10 cellular contexts compared by ENCODE assay signal in genomic region chr22:23263651-23264555, GRCh38.
DNase-seq lines count a peak whose midpoint lies in the region; TF ChIP-seq lines count a peak whose summit lies in the region.
"Had no signal": no experiment of that assay in that cellular context is flagged by ENCODE, and none has a peak within 500 bp of the region (broad histone marks: within the 10 kb centered on the region; RNA-seq: fewer than 3 reads in every experiment).

No MANE protein-coding gene starts in this region.

- no peaks in the 10 kb centered on the region for H3K27me3 Mint-ChIP-seq in activated naive CD8-positive, alpha-beta T cell
- H3K27me3 Mint-ChIP-seq in nephron (ENCODE audit: low read depth): peaks cover 4% of the 10 kb centered on the region

- no peaks in the 10 kb centered on the region for H3K4me1 Mint-ChIP-seq in activated naive CD8-positive, alpha-beta T cell (ENCODE audit: low read depth)
- H3K4me1 Mint-ChIP-seq in nephron: no peaks in the 10 kb centered on the region

- H3K9ac ChIP-seq in BLaER1 treated with 17β-estradiol and CSF1 and Interleukin-3, amounts not matched to agents 10 nM and 100 nM: peak overlapping the region in 1 of 11 experiments; percentile 12; a peak in 1 of 22 replicates
- H3K9ac ChIP-seq: KMS-11 had no signal

- H3K4me3 ChIP-seq in BLaER1 treated with 17β-estradiol and CSF1 and Interleukin-3, amounts not matched to agents 10 nM and 100 nM: no peak overlapping the region

- peaks cover 0 to 10% (median 0%) of the 10 kb centered on the region in 11 experiments; a peak in 3 of 22 replicates for H3K27me3 ChIP-seq in BLaER1 treated with 17β-estradiol and CSF1 and Interleukin-3, amounts not matched to agents 10 nM and 100 nM

- H4K20me1 ChIP-seq in BLaER1 treated with 17β-estradiol and CSF1 and Interleukin-3, amounts not matched to agents 10 nM and 100 nM: peaks cover 5 to 100% (median 51%) of the 10 kb centered on the region in 11 experiments; a peak in 20 of 22 replicates

- peak overlapping the region; percentile 64 for H3K27ac Mint-ChIP-seq in activated naive CD8-positive, alpha-beta T cell
- H3K27ac Mint-ChIP-seq in nephron: peak overlapping the region in 2 of 3 experiments; percentile 24 to 45

- DNase-seq in RWPE1 (ENCODE audit: low spot score) (no peak), SHP77 treated with DMSO at 0.1 percent for 48 hours (lab: John Stamatoyannopoulos, UW) (no peak), DMS 273 treated with DMSO at 0.1 percent for 48 hours (lab: John Stamatoyannopoulos, UW) (no peak), T1000 (lab: John Stamatoyannopoulos, UW) (no peak), pons (ENCODE audit: low spot score) (no peak)
- DNase-seq: COR-L47 had no signal

- peak overlapping the region in 6 of 11 experiments; percentile 5 to 95 (median 56); a peak in 7 of 22 replicates for H3K4me2 ChIP-seq in BLaER1 treated with 17β-estradiol and CSF1 and Interleukin-3, amounts not matched to agents 10 nM and 100 nM
- H3K4me2 ChIP-seq: KMS-11 had no signal

- peaks cover 17 to 96% (median 58%) of the 10 kb centered on the region in 11 experiments; a peak in 20 of 22 replicates for H3K36me3 ChIP-seq in BLaER1 treated with 17β-estradiol and CSF1 and Interleukin-3, amounts not matched to agents 10 nM and 100 nM

- H3K4me1 ChIP-seq in BLaER1 treated with 17β-estradiol and CSF1 and Interleukin-3, amounts not matched to agents 10 nM and 100 nM: peaks cover 39 to 100% (median 90%) of the 10 kb centered on the region in 10 experiments

- CTCF ChIA-PET in RWPE1 (lab: Yijun Ruan, JAX): no interaction called here

- no peak for TF ChIP-seq CTCF in RWPE1 (conservative IDR thresholded peaks at IDR 0.05; ENCODE audit: low read depth)
- no peak for TF ChIP-seq CTCF in nephron (IDR thresholded peaks at IDR 0.05; ENCODE audit: unreplicated experiment in 3 of 3)

- peak overlapping the region in 5 of 11 experiments; percentile 67 to 78 (median 72); a peak in 7 of 22 replicates for H3K27ac ChIP-seq in BLaER1 treated with 17β-estradiol and CSF1 and Interleukin-3, amounts not matched to agents 10 nM and 100 nM
- peak overlapping the region; percentile 23 for H3K27ac ChIP-seq in RWPE1
- H3K27ac ChIP-seq: KMS-11 had no signal

- H3K4me3 Mint-ChIP-seq in activated naive CD8-positive, alpha-beta T cell: no peak overlapping the region
- no peak overlapping the region for H3K4me3 Mint-ChIP-seq in nephron

- H3K9me3 Mint-ChIP-seq in activated naive CD8-positive, alpha-beta T cell (ENCODE audit: low read depth): no peaks in the 10 kb centered on the region
- no peaks in the 10 kb centered on the region for H3K9me3 Mint-ChIP-seq in nephron

- POLR2A ChIA-PET in RWPE1 (lab: Yijun Ruan, JAX; ENCODE audit: low non-redundant PET): no interaction called here

- peaks cover 2% of the 10 kb centered on the region for H3K36me3 Mint-ChIP-seq in activated naive CD8-positive, alpha-beta T cell
- peaks cover 22% of the 10 kb centered on the region for H3K36me3 Mint-ChIP-seq in nephron (ENCODE audit: low read depth)

- no peaks in the 10 kb centered on the region for H3K9me3 ChIP-seq in BLaER1 treated with 17β-estradiol and CSF1 and Interleukin-3, amounts not matched to agents 10 nM and 100 nM (replicated peaks in 1 of 11)
